Comparison of ENCODE assay signal across 12 cellular contexts in the genomic region with DNA sequence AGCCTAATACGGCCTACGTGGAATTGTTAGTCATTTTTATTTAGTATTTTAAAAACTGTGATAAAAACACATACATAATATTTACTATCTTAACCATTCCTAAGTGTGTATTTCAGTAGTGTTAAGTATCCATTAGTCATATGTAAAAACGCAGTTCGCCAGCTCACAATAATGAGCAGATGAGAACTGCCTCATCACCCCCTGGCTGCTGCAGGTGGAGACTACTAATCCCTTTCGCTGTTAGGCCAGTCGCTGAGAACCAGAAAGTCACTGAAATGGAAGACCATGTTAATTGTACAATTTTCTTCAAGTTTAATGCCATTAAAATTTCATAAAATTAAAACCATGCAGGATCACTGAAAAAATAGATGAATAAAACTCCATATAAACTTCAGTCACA. TPM values are rescaled to one million over a fixed set of nuclear protein-coding genes. Genes with fewer than 3 reads are reported as not detected.
DNase-seq lines count a peak whose midpoint lies in the region; ATAC-seq and TF ChIP-seq lines count a peak whose summit lies in the region.
"Had no signal": no experiment of that assay in that cellular context is flagged by ENCODE, and none has a peak within 500 bp of the region (broad histone marks: within the 10 kb centered on the region; RNA-seq: fewer than 3 reads in every experiment).

No MANE protein-coding gene starts in this region.

- H3K4ac ChIP-seq in trophoblast cell (ENCODE audit: low read depth, low read length), result no peak overlapping the region

- no peak overlapping the region for H2BK120ac ChIP-seq in trophoblast cell (ENCODE audit: insufficient read depth, low read length, poor library complexity)

- peak overlapping the region; percentile 87 for H3K4me3 Mint-ChIP-seq in Calu3 (ENCODE audit: low read depth, unreplicated experiment)
- peak overlapping the region; percentile 63 to 99 (median 96) for H3K4me3 Mint-ChIP-seq in naive B cell

- no peak for TF ChIP-seq CTCF in Calu3 (IDR thresholded peaks at IDR 0.05; ENCODE audit: unreplicated experiment)

- ATAC-seq in naive B cell (ENCODE audit: low read depth in 2 of 2) (no peak), HG03521 (IDR thresholded peaks at IDR 0.05; ENCODE audit: unreplicated experiment) (no peak)

- peaks cover 11% of the 10 kb centered on the region for H3K79me1 ChIP-seq in trophoblast cell (ENCODE audit: low read length)

- no peak overlapping the region for H4K8ac ChIP-seq in trophoblast cell (ENCODE audit: low read depth, low read length)

- no peak for DNase-seq in Calu3
- no peak for DNase-seq in Karpas-422
- peak; percentile 25 for DNase-seq in astrocyte of the hippocampus (ENCODE audit: low read depth, low spot score)
- no peak for DNase-seq in naive B cell
- no peak for DNase-seq in NCI-H2029 treated with DMSO at 0.1 percent for 48 hours (lab: John Stamatoyannopoulos, UW)
- DNase-seq in NCI-H446 (lab: John Stamatoyannopoulos, UW), result no peak
- DNase-seq in trophoblast cell, result no peak
- DNase-seq: anterior cingulate cortex, kidney glomerular epithelial cell, NCI-H1092 had no signal

- H2AFZ ChIP-seq in Karpas-422 (ENCODE audit: low read length) (no peak overlapping the region), trophoblast cell (ENCODE audit: insufficient read depth, low read length, poor library complexity) (no peak overlapping the region)

- no peaks in the 10 kb centered on the region for H3K9me3 ChIP-seq in Karpas-422 (ENCODE audit: low read length)
- H3K9me3 ChIP-seq in trophoblast cell (ENCODE audit: insufficient read depth, low read depth, low read length), result no peaks in the 10 kb centered on the region
- H3K9me3 ChIP-seq: prostate gland had no signal

- intact Hi-C loops in Calu3 (cut with micrococcal nuclease; ENCODE audit: unreplicated experiment), result no loop called here

- H3K27me3 ChIP-seq in Karpas-422 (ENCODE audit: low read length) (no peaks in the 10 kb centered on the region), trophoblast cell (ENCODE audit: insufficient read depth, low read length) (no peaks in the 10 kb centered on the region)

- no peak overlapping the region for H4K91ac ChIP-seq in trophoblast cell (ENCODE audit: low read depth, low read length)

- no peak overlapping the region for H2BK5ac ChIP-seq in trophoblast cell (ENCODE audit: low read depth, low read length, poor library complexity)

- no peaks in the 10 kb centered on the region for H3K9me2 ChIP-seq in Karpas-422 (replicated peaks; ENCODE audit: insufficient read depth, low read length)

- H3K14ac ChIP-seq in trophoblast cell (ENCODE audit: low read length), result no peak overlapping the region

- H3K36me3 ChIP-seq in Karpas-422 (ENCODE audit: insufficient read depth, low read length), result peaks cover 16% of the 10 kb centered on the region
- H3K36me3 ChIP-seq in trophoblast cell (ENCODE audit: control insufficient read depth in 1 of 2, insufficient read depth in 2 of 2, low read length in 2 of 2), result no peaks in the 10 kb centered on the region
- H3K36me3 ChIP-seq: prostate gland had no signal

- H3K27ac ChIP-seq in Karpas-422 (ENCODE audit: low read length) (no peak overlapping the region), trophoblast cell (ENCODE audit: low read depth, low read length) (no peak overlapping the region)
- H3K27ac ChIP-seq: prostate gland had no signal

- H3K4me1 ChIP-seq in Karpas-422 (ENCODE audit: low read length) (peaks cover 32% of the 10 kb centered on the region), trophoblast cell (ENCODE audit: control insufficient read depth in 1 of 2, insufficient read depth in 2 of 2, low read length in 2 of 2) (peaks cover 0 to 7% of the 10 kb centered on the region in 2 experiments)

- H3K9me3 Mint-ChIP-seq in Calu3 (ENCODE audit: low read depth, unreplicated experiment) (no peaks in the 10 kb centered on the region), naive B cell (no peaks in the 10 kb centered on the region)

- H2BK12ac ChIP-seq in trophoblast cell (ENCODE audit: low read length), result no peak overlapping the region

- H3K79me2 ChIP-seq in Karpas-422 (ENCODE audit: low read length) (peaks cover 65% of the 10 kb centered on the region), trophoblast cell (ENCODE audit: control insufficient read depth, insufficient read depth, low read length, poor library complexity) (peaks cover 7% of the 10 kb centered on the region)

- no peak overlapping the region for H4K12ac ChIP-seq in trophoblast cell (ENCODE audit: low read depth, low read length)

- no CpG with 5 or more reads among the region's 6 CpGs for WGBS in trophoblast cell (ENCODE audit: extremely low coverage, insufficient coverage, insufficient read length)

- H3K9ac ChIP-seq in Karpas-422 (ENCODE audit: low read length) (peak overlapping the region; percentile 90; the same call in 1 of the 2 replicates), trophoblast cell (ENCODE audit: low read length) (no peak overlapping the region)

- H3K18ac ChIP-seq in trophoblast cell (ENCODE audit: low read length), result no peak overlapping the region

- no peak overlapping the region for H2AK5ac ChIP-seq in trophoblast cell (ENCODE audit: low read length)

- H4K20me1 ChIP-seq in Karpas-422 (ENCODE audit: insufficient read depth, low read depth, low read length), result no peaks in the 10 kb centered on the region

- H3K4me3 ChIP-seq in Karpas-422 (ENCODE audit: low read length), result peak overlapping the region; percentile 77
- no peak overlapping the region for H3K4me3 ChIP-seq in trophoblast cell (ENCODE audit: low read depth, low read length)

- H3K4me1 Mint-ChIP-seq in Calu3 (ENCODE audit: low read depth, unreplicated experiment) (peaks cover 30% of the 10 kb centered on the region), naive B cell (peaks cover 26 to 40% (median 34%) of the 10 kb centered on the region in 3 donors)

- H3K27ac Mint-ChIP-seq in Calu3 (ENCODE audit: unreplicated experiment) (no peak overlapping the region), naive B cell (no peak overlapping the region)

- H3K23ac ChIP-seq in trophoblast cell (ENCODE audit: low read length), result no peak overlapping the region

- CTCF ChIA-PET in Calu3 (lab: Charles Lee), result no interaction called here

- BruUV-seq in Calu3 (replicated peaks; lab: Mats Ljungman, UMichigan), result no TSS peak

- H3K27me3 Mint-ChIP-seq in Calu3 (ENCODE audit: unreplicated experiment), result no peaks in the 10 kb centered on the region
- no peaks in the 10 kb centered on the region for H3K27me3 Mint-ChIP-seq in naive B cell

- H3K36me3 Mint-ChIP-seq in Calu3 (ENCODE audit: insufficient read depth, unreplicated experiment) (peaks cover 19% of the 10 kb centered on the region), naive B cell (peaks cover 0 to 7% of the 10 kb centered on the region in 2 donors)

- H3K4me2 ChIP-seq in Karpas-422 (ENCODE audit: low read depth, low read length, poor library complexity, severe bottlenecking) (peak overlapping the region; percentile 73), trophoblast cell (ENCODE audit: low read length) (no peak overlapping the region)

RNA-seq across cellular contexts. Expression of a gene that starts 1.6 kb away (rescaled TPM):
- total RNA-seq in Calu3 (2022), result 65.2 and 71.6 TPM in 2 replicates
- 104 and 239 TPM in 2 replicates for total RNA-seq in Karpas-422 (2014; rRNA removed; shearing (Covaris generic); ENCODE audit: low replicate concordance)
- polyA plus RNA-seq in naive B cell (ENCODE audit: low read depth in 6 of 6), result 100 to 1,000 TPM in 5 of 6 donors, 10 to 100 TPM in 1; 96.9 to 178 (median 154) TPM
- 51.7 and 53.0 TPM in 2 replicates for polyA plus RNA-seq in trophoblast cell (2013)
